In the genomic region with DNA sequence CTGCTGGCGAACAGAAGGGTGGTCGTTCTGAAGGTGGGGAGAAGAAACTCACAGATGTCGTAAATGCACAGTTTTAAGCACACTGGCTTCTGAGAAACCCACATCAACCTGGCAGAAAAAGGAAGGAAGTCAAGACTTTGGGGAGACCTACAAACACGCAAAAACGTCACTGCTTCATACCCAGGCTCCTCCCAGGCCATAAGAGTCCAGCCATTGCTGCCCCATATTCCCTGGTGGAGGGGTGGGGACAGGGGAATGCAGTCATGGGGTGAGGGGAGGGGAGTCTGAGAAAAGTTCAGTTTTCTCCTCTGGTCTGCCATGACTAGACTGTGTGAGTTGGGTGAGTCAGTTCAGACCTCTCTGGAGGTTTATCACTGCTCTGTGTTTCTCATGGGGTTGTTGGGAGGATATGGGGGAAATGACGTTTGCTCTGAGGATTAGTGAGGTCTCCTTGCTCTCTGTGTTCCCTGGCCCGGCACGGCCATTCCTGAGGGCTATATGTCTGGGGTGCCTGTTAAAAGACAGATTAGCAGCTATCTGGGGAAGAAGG, we compare ENCODE assay signal across 12 cellular contexts.
A peak's percentile ranks its signal among the peaks of the same experiment; 100 is the strongest.
DNase-seq lines count a peak whose midpoint lies in the region; ATAC-seq and TF ChIP-seq lines count a peak whose summit lies in the region.
"Had no signal": no experiment of that assay in that cellular context is flagged by ENCODE, and none has a peak within 500 bp of the region (broad histone marks: within the 10 kb centered on the region; RNA-seq: fewer than 3 reads in every experiment).

No MANE protein-coding gene starts in this region.

- POLR2A ChIA-PET in PC-9 (lab: Charles Lee; ENCODE audit: unreplicated experiment) = no interaction called here

- H4K20me1 ChIP-seq in PC-9 (ENCODE audit: insufficient read depth) = no peaks in the 10 kb centered on the region

- H3K79me2 ChIP-seq in PC-9 (ENCODE audit: low read depth) = no peaks in the 10 kb centered on the region

- H3K9me3 ChIP-seq in right atrium auricular region (no peaks in the 10 kb centered on the region), T-helper 17 cell (ENCODE audit: control insufficient read depth, low read length, poor library complexity, severe bottlenecking) (no peaks in the 10 kb centered on the region), thymus (ENCODE audit: control insufficient read depth) (no peaks in the 10 kb centered on the region), PC-9 (ENCODE audit: insufficient read depth, low read depth) (no peaks in the 10 kb centered on the region)
- H3K9me3 ChIP-seq: breast epithelium, tibial artery had no signal

- H3K36me3 Mint-ChIP-seq in T-helper 17 cell (ENCODE audit: low read depth) = no peaks in the 10 kb centered on the region

- peaks cover 8% of the 10 kb centered on the region for H3K27me3 Mint-ChIP-seq in T-helper 17 cell

- ATAC-seq in left ventricle myocardium superior (peak; percentile 20), T-helper 17 cell (peak; percentile 18)

- no peak overlapping the region for H3K4me2 ChIP-seq in PC-9

- H3K27me3 ChIP-seq in right atrium auricular region (no peaks in the 10 kb centered on the region), thymus (ENCODE audit: control insufficient read depth, insufficient read depth) (no peaks in the 10 kb centered on the region), PC-9 (ENCODE audit: insufficient read depth, low read depth) (peaks cover 81% of the 10 kb centered on the region)
- H3K27me3 ChIP-seq: breast epithelium, tibial artery had no signal

- WGBS in thymus = 31% methylated on average over 8 of the region's 8 CpGs

- H3K4me1 ChIP-seq in right atrium auricular region (peaks cover 0 to 22% of the 10 kb centered on the region in 2 donors), thymus (ENCODE audit: control insufficient read depth, insufficient read depth, low read length) (peaks cover 2% of the 10 kb centered on the region), PC-9 (replicated peaks; ENCODE audit: insufficient read depth) (no peaks in the 10 kb centered on the region)
- H3K4me1 ChIP-seq: breast epithelium, tibial artery had no signal

- no peak for DNase-seq in left ventricle myocardium superior
- DNase-seq in right atrium auricular region (ENCODE audit: low spot score) = no peak
- DNase-seq in T-helper 17 cell = no peak
- peak; percentile 91 for DNase-seq in fibroblast of pulmonary artery (ENCODE audit: low read depth)
- no peak for DNase-seq in SIG-M5 treated with dmso at 0.1 percent for 504 hours (lab: John Stamatoyannopoulos, UW; ENCODE audit: unreplicated experiment)
- no peak for DNase-seq in cerebellum (ENCODE audit: low spot score)
- no peak for DNase-seq in PC-9
- DNase-seq: COR-L47, NCI-H1694, tibial artery had no signal

- TF ChIP-seq CTCF in right atrium auricular region (IDR thresholded peaks at IDR 0.05) (no peak), fibroblast of pulmonary artery (IDR thresholded peaks at IDR 0.05; ENCODE audit: low read length, missing control alignments) (no peak), PC-9 (conservative IDR thresholded peaks at IDR 0.05) (no peak)

- no peaks in the 10 kb centered on the region for H3K9me2 ChIP-seq in PC-9 (ENCODE audit: insufficient read depth)

- no peak overlapping the region for H3K27ac Mint-ChIP-seq in T-helper 17 cell

- H3K27ac ChIP-seq in right atrium auricular region = peak overlapping the region in 1 of 2 donors; percentile 69
- peak overlapping the region; percentile 70 for H3K27ac ChIP-seq in thymus (ENCODE audit: low read depth)
- no peak overlapping the region for H3K27ac ChIP-seq in PC-9
- H3K27ac ChIP-seq: breast epithelium, tibial artery had no signal

- intact Hi-C loops in left ventricle myocardium superior (cut with micrococcal nuclease) (no loop called here), PC-9 (cut with micrococcal nuclease; ENCODE audit: unreplicated experiment) (no loop called here)

- no peak overlapping the region for H2AFZ ChIP-seq in PC-9

- no peak overlapping the region for H3K4me3 Mint-ChIP-seq in T-helper 17 cell

- CTCF ChIA-PET in PC-9 (lab: Charles Lee) = no interaction called here

- H3K4me1 Mint-ChIP-seq in T-helper 17 cell = peaks cover 14% of the 10 kb centered on the region

- H3K36me3 ChIP-seq in right atrium auricular region = no peaks in the 10 kb centered on the region
- H3K36me3 ChIP-seq in thymus (ENCODE audit: control insufficient read depth, insufficient read depth) = no peaks in the 10 kb centered on the region
- no peaks in the 10 kb centered on the region for H3K36me3 ChIP-seq in PC-9 (ENCODE audit: low read depth)
- H3K36me3 ChIP-seq: breast epithelium, tibial artery had no signal

- BruUV-seq in PC-9 (replicated peaks; lab: Mats Ljungman, UMichigan) = no TSS peak

- no peaks in the 10 kb centered on the region for H3F3A ChIP-seq in PC-9 (ENCODE audit: insufficient read depth, low read depth)

- no peak overlapping the region for H3K4me3 ChIP-seq in right atrium auricular region
- no peak overlapping the region for H3K4me3 ChIP-seq in fibroblast of pulmonary artery (replicated peaks; ENCODE audit: low read depth, low read length)
- no peak overlapping the region for H3K4me3 ChIP-seq in thymus (ENCODE audit: low read length)
- H3K4me3 ChIP-seq in PC-9 = no peak overlapping the region
- H3K4me3 ChIP-seq: breast epithelium, tibial artery had no signal
